ENCODE assay signal across 19 cellular contexts in genomic region chr4:99468891-99469290, GRCh38. TPM values are rescaled to one million over a fixed set of nuclear protein-coding genes. Genes with fewer than 3 reads are reported as not detected.
DNase-seq lines count a peak whose midpoint lies in the region; ATAC-seq lines count a peak whose summit lies in the region.
"Had no signal": no experiment of that assay in that cellular context is flagged by ENCODE, and none has a peak within 500 bp of the region (broad histone marks: within the 10 kb centered on the region; RNA-seq: fewer than 3 reads in every experiment).

No MANE protein-coding gene starts in this region.

- intact Hi-C loops in head of caudate nucleus (cut with DNase I), result no loop called here

- DNase-seq in GM04504 (ENCODE audit: low read depth), result peak; percentile 8
- peak; percentile 17 for DNase-seq in fibroblast of gingiva (ENCODE audit: low read depth)
- DNase-seq in myocyte (ENCODE audit: low read depth), result peak; percentile 33
- no peak for DNase-seq in head of caudate nucleus
- DNase-seq in T-helper 2 cell, result no peak
- DNase-seq: CD4-positive, alpha-beta memory T cell; NCI-H1092 treated with DMSO at 0.1 percent for 48 hours; NCI-H1436 treated with DMSO at 0.1 percent for 48 hours; NCI-H1930; NCI-H510A; NCI-H774; NK-92 treated with Interleukin-12 subunit alpha and Interleukin-12 subunit beta, amount 100 ng/mL, for 24 hours; SIG-M5; SK-N-SH had no signal

- no peak for ATAC-seq in HG03457 (IDR thresholded peaks at IDR 0.05; ENCODE audit: unreplicated experiment)
- ATAC-seq in GM21825 (IDR thresholded peaks at IDR 0.05; ENCODE audit: unreplicated experiment), result no peak
- ATAC-seq: Panc1 had no signal

RNA-seq across cellular contexts. Expression of gene ADH7, which starts 33.7 kb away (rescaled TPM):
- not detected in 2 replicates for total RNA-seq in myocyte
- not detected for polyA plus RNA-seq in myocyte (2012)
- total RNA-seq: A673; CD4-positive, alpha-beta memory T cell; HT1080 had no signal
- polyA plus RNA-seq: CD4-positive, alpha-beta memory T cell; SK-N-SH had no signal

RNA-seq across cellular contexts. Expression of gene C4orf17, which starts 41.9 kb away (rescaled TPM):
- total RNA-seq in myocyte, result 0.31 TPM in 1 of 2 replicates, not detected in the other
- 0.10 TPM for polyA plus RNA-seq in myocyte (2012)
- total RNA-seq: A673; CD4-positive, alpha-beta memory T cell; HT1080 had no signal
- polyA plus RNA-seq: CD4-positive, alpha-beta memory T cell; SK-N-SH had no signal

Comparison
In these comparisons a context has a peak if more than half of its experiments do, and no peak if none do; other contexts are left out.
1. DNase-seq: peak in GM04504 (single experiment), fibroblast of gingiva (single experiment) and myocyte (single experiment); none in head of caudate nucleus (0 of 42) and T-helper 2 cell (0 of 5).